9 cellular contexts compared by ENCODE assay signal in genomic region chr3:42043116-42043796, GRCh38. TPM values are rescaled to one million over a fixed set of nuclear protein-coding genes. Genes with fewer than 3 reads are reported as not detected.
DNase-seq lines count a peak whose midpoint lies in the region; ATAC-seq and TF ChIP-seq lines count a peak whose summit lies in the region.
"Had no signal": no experiment of that assay in that cellular context is flagged by ENCODE, and none has a peak within 500 bp of the region (broad histone marks: within the 10 kb centered on the region; RNA-seq: fewer than 3 reads in every experiment).

No MANE protein-coding gene starts in this region.

- no peak overlapping the region for H3K27ac ChIP-seq in right lobe of liver
- H3K27ac ChIP-seq in aorta (ENCODE audit: low read depth in 1 of 2, low read length in 2 of 2), result peak overlapping the region; percentile 70 to 86

- no peak for ATAC-seq in activated T-cell treated with anti-CD3 and anti-CD28 coated beads, Interleukin-2, amount 50 U/mL, for 72 hours (replicated peaks in 1 of 2)
- peak in 3 of 4 donors; percentile 26 to 43 (median 41) for ATAC-seq in right lobe of liver
- peak; percentile 79 for ATAC-seq in aorta (ENCODE audit: low FRiP score)
- ATAC-seq in HG02571 (IDR thresholded peaks at IDR 0.05; ENCODE audit: unreplicated experiment), result no peak
- ATAC-seq in HG03196 (IDR thresholded peaks at IDR 0.05; ENCODE audit: unreplicated experiment), result no peak

- H3K9me3 ChIP-seq in right lobe of liver (no peaks in the 10 kb centered on the region), aorta (ENCODE audit: control insufficient read depth, low read length) (no peaks in the 10 kb centered on the region)

- H3K4me1 ChIP-seq in right lobe of liver (peaks cover 0 to 42% (median 20%) of the 10 kb centered on the region in 4 donors), aorta (ENCODE audit: control insufficient read depth in 1 of 2, insufficient read depth in 2 of 2, low read length in 2 of 2) (peaks cover 3 to 8% of the 10 kb centered on the region in 2 donors)

- H3K4me1 Mint-ChIP-seq in activated T-cell treated with anti-CD3 and anti-CD28 coated beads, Interleukin-2, amount 50 U/mL, for 72 hours (ENCODE audit: low read depth), result peaks cover 35% of the 10 kb centered on the region

- intact Hi-C loops in right lobe of liver (cut with DNase I) (no loop called here), aorta (cut with DNase I) (no loop called here), posterior vena cava (cut with DNase I) (no loop called here)

- WGBS in right lobe of liver (ENCODE audit: insufficient coverage, low coverage, low lambda C conversion rate, missing lambda C conversion rate), result 51% methylated on average over 8 of the region's 9 CpGs
- WGBS in aorta, 2 donors, result 4 to 10% methylated on average over 9 of the region's 9 CpGs

- no peak for TF ChIP-seq POLR2A in right lobe of liver (IDR thresholded peaks at IDR 0.05)

- no peaks in the 10 kb centered on the region for H3K9me3 Mint-ChIP-seq in activated T-cell treated with anti-CD3 and anti-CD28 coated beads, Interleukin-2, amount 50 U/mL, for 72 hours

- no peaks in the 10 kb centered on the region for H3K27me3 Mint-ChIP-seq in activated T-cell treated with anti-CD3 and anti-CD28 coated beads, Interleukin-2, amount 50 U/mL, for 72 hours (ENCODE audit: low read depth)

- DNase-seq in activated T-cell treated with anti-CD3 and anti-CD28 coated beads, Interleukin-2, amount 50 U/mL, for 72 hours, result no peak
- no peak for DNase-seq in activated T-cell treated with anti-CD3 and anti-CD28 coated beads, Interleukin-2, amount 50 U/mL, for 1 hour
- peak; percentile 80 for DNase-seq in brain pericyte (ENCODE audit: low read depth, low spot score)
- no peak for DNase-seq in right lobe of liver
- DNase-seq in aorta, result no peak
- DNase-seq in posterior vena cava (ENCODE audit: low spot score), result no peak
- DNase-seq: erythroblast had no signal

- H3K4me3 ChIP-seq in right lobe of liver (no peak overlapping the region), aorta (ENCODE audit: low read length in 2 of 2) (no peak overlapping the region)

- no peaks in the 10 kb centered on the region for H3K27me3 ChIP-seq in right lobe of liver
- no peaks in the 10 kb centered on the region for H3K27me3 ChIP-seq in aorta (ENCODE audit: control insufficient read depth in 1 of 2, insufficient read depth in 2 of 2, low read length in 1 of 2)

- H3K36me3 Mint-ChIP-seq in activated T-cell treated with anti-CD3 and anti-CD28 coated beads, Interleukin-2, amount 50 U/mL, for 72 hours (ENCODE audit: insufficient read depth in 2 of 2), result no peaks in the 10 kb centered on the region

- no peak for TF ChIP-seq CTCF in right lobe of liver (IDR thresholded peaks at IDR 0.05)

- H3K27ac Mint-ChIP-seq in activated T-cell treated with anti-CD3 and anti-CD28 coated beads, Interleukin-2, amount 50 U/mL, for 72 hours, result peak overlapping the region; percentile 19

- H3K4me3 Mint-ChIP-seq in activated T-cell treated with anti-CD3 and anti-CD28 coated beads, Interleukin-2, amount 50 U/mL, for 72 hours, result no peak overlapping the region

- H3K36me3 ChIP-seq in right lobe of liver (no peaks in the 10 kb centered on the region), aorta (ENCODE audit: control insufficient read depth in 1 of 2, insufficient read depth in 2 of 2, low read length in 1 of 2) (no peaks in the 10 kb centered on the region)

RNA-seq across cellular contexts. Expression of gene TRAK1, which starts 47.9 kb away (rescaled TPM):
- 10 to 100 TPM; 17.8 to 19.6 TPM for total RNA-seq in activated T-cell treated with anti-CD3 and anti-CD28 coated beads, Interleukin-2, amount 50 U/mL, for 72 hours
- total RNA-seq in right lobe of liver (10 to 100 TPM in 5 of 6 experiments, 1 to 10 TPM in 1; 9.5 to 16.4 (median 12.2) TPM), aorta (10 to 100 TPM; 33.5 to 37.7 TPM), posterior vena cava (10 to 100 TPM; 29.4 to 39.2 TPM)
- polyA plus RNA-seq in aorta, result 10 to 100 TPM; 15.7 to 16.3 TPM

Comparison
In these comparisons a context has a peak if more than half of its experiments do, and no peak if none do; other contexts are left out.
1. ATAC-seq: peak in right lobe of liver (3 of 4) and aorta (single experiment); none in activated T-cell treated with anti-CD3 and anti-CD28 coated beads, Interleukin-2, amount 50 U/mL, for 72 hours (0 of 2), HG02571 (single experiment) and HG03196 (single experiment).
2. H3K27ac ChIP-seq: peak in aorta (2 of 2); none in right lobe of liver (0 of 3).